Comparison of ENCODE assay signal across 2 cellular contexts in the genomic region with DNA sequence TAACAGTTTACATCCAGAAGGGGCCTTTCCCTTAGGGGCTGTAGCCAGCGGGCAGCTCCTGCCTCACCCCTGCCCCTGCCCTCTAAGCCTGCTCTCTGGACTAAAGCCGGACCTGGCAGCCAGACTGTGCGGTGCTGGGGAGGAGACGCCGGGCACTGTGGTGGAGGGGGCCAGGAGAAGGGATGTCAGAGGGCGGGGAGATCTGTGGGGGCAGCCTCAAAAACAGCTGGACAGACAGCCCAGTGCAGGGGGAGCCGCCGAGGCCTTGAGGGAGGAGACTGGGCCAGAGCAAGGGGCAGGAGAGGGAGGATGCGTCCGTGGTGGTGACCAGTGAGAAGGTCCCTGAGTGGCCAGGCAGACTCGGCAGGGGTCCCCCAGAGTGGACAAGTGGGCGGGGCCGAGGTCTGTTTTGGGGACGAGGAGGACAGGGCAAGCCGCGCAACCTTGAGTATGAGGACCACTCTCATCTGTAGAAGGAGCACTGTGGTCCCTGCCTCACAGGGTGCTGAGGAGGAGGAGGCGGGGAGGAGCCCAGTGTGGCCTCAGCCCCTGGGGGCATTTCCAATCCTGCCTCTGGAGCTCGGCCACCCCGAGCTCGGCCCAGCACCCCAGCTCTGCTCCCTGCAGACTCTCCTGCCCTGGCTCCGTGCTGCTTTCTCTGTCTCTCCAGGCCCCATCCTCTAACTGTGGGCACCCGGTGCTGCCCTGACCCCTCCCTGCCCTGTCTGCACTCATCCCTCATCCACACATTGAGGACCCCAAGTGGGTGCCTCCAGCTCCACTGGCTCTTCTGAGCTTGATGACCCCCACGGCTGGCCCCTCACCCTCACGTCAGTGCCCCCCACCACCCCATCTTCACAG.
A peak's percentile ranks its signal among the peaks of the same experiment; 100 is the strongest.
TF ChIP-seq lines count a peak whose summit lies in the region.

No MANE protein-coding gene starts in this region.

TF ChIP-seq in K562, 482 proteins besides CTCF, POLR2A, EP300 and RAD21:
- no peak for TF ChIP-seq ELF4 (CRISPR knock-in tag; IDR thresholded peaks at IDR 0.05)
- no peak for TF ChIP-seq CTCFL (IDR thresholded peaks at IDR 0.05; ENCODE audit: borderline replicate concordance, insufficient read depth, low read depth, low read length, poor library complexity, severe bottlenecking)
- TF ChIP-seq NUFIP1 (IDR thresholded peaks at IDR 0.05; ENCODE audit: partially characterized antibody), result no peak
- TF ChIP-seq NCOA6 (IDR thresholded peaks at IDR 0.05), result no peak
- TF ChIP-seq ELF2 (CRISPR knock-in tag; IDR thresholded peaks at IDR 0.05), result no peak
- no peak for TF ChIP-seq NRF1 (conservative IDR thresholded peaks at IDR 0.05 in 1 of 2, IDR thresholded peaks at IDR 0.05 in 1 of 2)
- TF ChIP-seq HDAC3 (IDR thresholded peaks at IDR 0.05; ENCODE audit: borderline replicate concordance, partially characterized antibody), result no peak
- no peak for TF ChIP-seq SAFB (IDR thresholded peaks at IDR 0.05; ENCODE audit: borderline replicate concordance, low read depth, low read length)
- TF ChIP-seq CCNT2 (IDR thresholded peaks at IDR 0.05; ENCODE audit: borderline replicate concordance, extremely low read depth, insufficient read length, low read depth, low read length), result no peak
- no peak for TF ChIP-seq ZNF57 (CRISPR knock-in tag; IDR thresholded peaks at IDR 0.05)
- TF ChIP-seq ATF2 (CRISPR knock-in tag; IDR thresholded peaks at IDR 0.05), result no peak
- no peak for TF ChIP-seq BRD4 (IDR thresholded peaks at IDR 0.05)
- no peak for TF ChIP-seq BCL6 (CRISPR knock-in tag; IDR thresholded peaks at IDR 0.05)
- TF ChIP-seq ASH1L (IDR thresholded peaks at IDR 0.05; ENCODE audit: borderline replicate concordance, low read depth, partially characterized antibody), result no peak
- no peak for TF ChIP-seq ZNF830 (CRISPR knock-in tag; IDR thresholded peaks at IDR 0.05)
- no peak for TF ChIP-seq FOXJ3 (CRISPR knock-in tag; IDR thresholded peaks at IDR 0.05)
TF ChIP-seq in K562: peak in this region for 0.

TF ChIP-seq in HepG2, 621 proteins besides CTCF, POLR2A, EP300 and RAD21:
- TF ChIP-seq ZSCAN25 (CRISPR knock-in tag; IDR thresholded peaks at IDR 0.05) (peak; percentile 43; the same call in 1 of the 2 replicates), RBFOX2 (IDR thresholded peaks at IDR 0.05; ENCODE audit: low read depth, low read length) (no peak)
